In genomic region chr15:40092416-40093223, GRCh38 we compare ENCODE assay signal across 8 cellular contexts. TPM values are rescaled to one million over a fixed set of nuclear protein-coding genes. Genes with fewer than 3 reads are reported as not detected.
DNase-seq lines count a peak whose midpoint lies in the region; ATAC-seq lines count a peak whose summit lies in the region.

No MANE protein-coding gene starts in this region.

- DNase-seq in GM04503 (ENCODE audit: low read depth) (peak; percentile 87), NCI-H446 (lab: John Stamatoyannopoulos, UW) (peak; percentile 62 to 73), neuronal stem cell (ENCODE audit: low spot score) (no peak)
- no peak for DNase-seq in effector memory CD8-positive, alpha-beta T cell
- no peak for DNase-seq in activated T-cell treated with anti-CD3 and anti-CD28 coated beads, Interleukin-2, amount 50 U/mL, for 48 hours

- H2AFZ ChIP-seq in neuronal stem cell (ENCODE audit: low read length) = peak overlapping the region; percentile 40

- no peaks in the 10 kb centered on the region for H3K36me3 ChIP-seq in neuronal stem cell (replicated peaks in 1 of 2; ENCODE audit: control insufficient read depth in 2 of 2, insufficient read depth in 2 of 2, low read length in 2 of 2)

- no peak overlapping the region for H3K23ac ChIP-seq in neuronal stem cell (ENCODE audit: low read depth, low read length, poor library complexity)

- H4K91ac ChIP-seq in neuronal stem cell (ENCODE audit: low read depth, low read length, poor library complexity) = no peak overlapping the region

- ATAC-seq in effector memory CD8-positive, alpha-beta T cell (replicated peaks) = no peak
- no peak for ATAC-seq in GM19455 (IDR thresholded peaks at IDR 0.05; ENCODE audit: unreplicated experiment)
- no peak for ATAC-seq in HG03108 (IDR thresholded peaks at IDR 0.05; ENCODE audit: unreplicated experiment)
- ATAC-seq in HG03520 (IDR thresholded peaks at IDR 0.05; ENCODE audit: unreplicated experiment) = no peak

- no peak overlapping the region for H2AK5ac ChIP-seq in neuronal stem cell (ENCODE audit: low read depth, low read length)

- H3K27me3 ChIP-seq in neuronal stem cell (ENCODE audit: control insufficient read depth in 3 of 3, insufficient read depth in 3 of 3, low read depth in 1 of 3, low read length in 3 of 3) = peaks cover 0 to 21% (median 0%) of the 10 kb centered on the region in 3 experiments

- peak overlapping the region; percentile 24 to 87 for H3K27ac Mint-ChIP-seq in effector memory CD8-positive, alpha-beta T cell

- H3K4me1 ChIP-seq in neuronal stem cell (ENCODE audit: control insufficient read depth in 2 of 2, insufficient read depth in 1 of 2, low read depth in 1 of 2, low read length in 2 of 2) = peaks cover 52 to 66% of the 10 kb centered on the region in 2 donors

- H3K36me3 Mint-ChIP-seq in effector memory CD8-positive, alpha-beta T cell (ENCODE audit: insufficient read depth) = peaks cover 11% of the 10 kb centered on the region

- no peaks in the 10 kb centered on the region for H3K27me3 Mint-ChIP-seq in effector memory CD8-positive, alpha-beta T cell

- H4K8ac ChIP-seq in neuronal stem cell (ENCODE audit: low read depth, low read length) = no peak overlapping the region

- H3K4me3 Mint-ChIP-seq in effector memory CD8-positive, alpha-beta T cell = no peak overlapping the region

- no peak overlapping the region for H3K14ac ChIP-seq in neuronal stem cell (ENCODE audit: low read length)

- H2BK15ac ChIP-seq in neuronal stem cell (ENCODE audit: low read length) = no peak overlapping the region

- no peak overlapping the region for H3K9ac ChIP-seq in neuronal stem cell (ENCODE audit: low read depth, low read length, poor library complexity)

- no peak overlapping the region for H2BK12ac ChIP-seq in neuronal stem cell (ENCODE audit: low read length)

- peaks cover 4% of the 10 kb centered on the region in 2 donors for H3K4me1 Mint-ChIP-seq in effector memory CD8-positive, alpha-beta T cell (ENCODE audit: low read depth in 2 of 2)

- WGBS in neuronal stem cell (ENCODE audit: extremely low coverage in 2 of 2, insufficient read length in 2 of 2, insufficient replicate concordance in 1 of 2), 2 donors = no CpG with 5 or more reads among the region's 12 CpGs

- no peak overlapping the region for H3K4me3 ChIP-seq in neuronal stem cell (ENCODE audit: low read length in 2 of 2)

- H3K27ac ChIP-seq in neuronal stem cell (replicated peaks; ENCODE audit: low read length) = no peak overlapping the region

- no peaks in the 10 kb centered on the region for H3K9me3 Mint-ChIP-seq in effector memory CD8-positive, alpha-beta T cell

- no peaks in the 10 kb centered on the region for H3K79me1 ChIP-seq in neuronal stem cell (ENCODE audit: low read depth, low read length)

- peak overlapping the region; percentile 8 for H3K18ac ChIP-seq in neuronal stem cell (ENCODE audit: low read length)

- no peak overlapping the region for H3K4me2 ChIP-seq in neuronal stem cell (ENCODE audit: insufficient read depth, low read length, poor library complexity, severe bottlenecking)

- H2BK5ac ChIP-seq in neuronal stem cell (ENCODE audit: low read length) = no peak overlapping the region

- no peak overlapping the region for H2BK120ac ChIP-seq in neuronal stem cell (ENCODE audit: low read depth, low read length)

- H3K4ac ChIP-seq in neuronal stem cell (ENCODE audit: low read length) = no peak overlapping the region

- H3K9me3 ChIP-seq in neuronal stem cell (replicated peaks in 1 of 2; ENCODE audit: control insufficient read depth in 2 of 2, insufficient read depth in 1 of 2, low read depth in 1 of 2, low read length in 2 of 2) = no peaks in the 10 kb centered on the region

RNA-seq across cellular contexts. Expression of gene BMF, which starts 16.1 kb away (rescaled TPM):
- 6.6 TPM for polyA plus RNA-seq in neuronal stem cell (2013, experiment 1 of 2)
- polyA plus RNA-seq in neuronal stem cell (2013, experiment 2 of 2) = 6.6 TPM

RNA-seq across cellular contexts. Expression of gene SRP14, which starts 53.6 kb away (rescaled TPM):
- polyA plus RNA-seq in neuronal stem cell (2013, experiment 1 of 2) = 655 TPM
- 647 TPM for polyA plus RNA-seq in neuronal stem cell (2013, experiment 2 of 2)

Comparison
In these comparisons a context has a peak if more than half of its experiments do, and no peak if none do; other contexts are left out.
1. DNase-seq: peak in GM04503 (single experiment) and NCI-H446 (2 of 2); none in effector memory CD8-positive, alpha-beta T cell (0 of 3), neuronal stem cell (single experiment) and activated T-cell treated with anti-CD3 and anti-CD28 coated beads, Interleukin-2, amount 50 U/mL, for 48 hours (0 of 2).